In the genomic region with DNA sequence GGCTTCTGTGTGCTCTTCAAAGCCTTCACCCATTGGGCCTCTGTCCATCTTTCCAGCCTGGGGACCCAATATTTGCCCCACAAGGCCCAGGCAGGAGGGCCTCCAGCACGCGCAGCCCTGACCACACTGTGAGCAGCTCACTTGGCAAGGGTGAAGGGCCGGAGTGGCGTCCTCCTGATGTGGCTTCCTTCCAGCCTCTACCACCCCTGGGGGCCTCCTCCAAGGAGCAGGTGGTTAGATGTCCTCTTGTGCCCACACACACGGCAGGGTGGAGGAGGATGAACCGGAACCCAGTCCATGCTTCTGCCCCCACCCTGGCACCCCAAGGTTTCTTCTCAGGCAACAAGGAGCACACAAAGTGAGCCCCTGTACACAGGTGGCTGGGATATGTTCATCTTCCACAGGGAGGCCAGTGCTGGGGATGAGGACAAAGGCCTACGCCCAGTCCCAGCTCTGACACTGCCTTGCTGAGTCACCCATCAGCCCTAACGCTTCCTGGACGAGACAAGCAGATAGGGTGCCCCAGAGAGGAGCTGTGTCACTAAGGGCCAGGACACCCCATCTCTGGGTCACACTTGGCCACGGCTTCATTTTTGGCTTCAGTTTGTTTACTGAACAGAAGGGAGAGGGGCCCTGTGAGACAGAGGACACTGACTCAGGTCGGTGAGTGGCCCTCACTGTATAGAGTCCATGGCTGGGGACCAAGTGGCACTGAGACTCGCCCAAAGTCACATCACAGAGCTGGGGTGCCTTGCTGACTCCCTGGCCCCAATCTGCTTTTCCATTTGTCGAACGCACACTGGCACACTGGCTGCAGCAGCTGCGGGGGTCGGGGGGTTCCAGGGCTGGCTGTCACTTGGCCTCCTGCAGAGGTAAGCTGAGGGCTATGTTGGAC, we compare ENCODE assay signal across 9 cellular contexts. TPM values are rescaled to one million over a fixed set of nuclear protein-coding genes. Genes with fewer than 3 reads are reported as not detected.
DNase-seq lines count a peak whose midpoint lies in the region; ATAC-seq and TF ChIP-seq lines count a peak whose summit lies in the region.
"Had no signal": no experiment of that assay in that cellular context is flagged by ENCODE, and none has a peak within 500 bp of the region (broad histone marks: within the 10 kb centered on the region; RNA-seq: fewer than 3 reads in every experiment).

No MANE protein-coding gene starts in this region.

- peak overlapping the region; percentile 51 for H3K4me3 Mint-ChIP-seq in activated naive CD8-positive, alpha-beta T cell treated with anti-CD3 and anti-CD28 coated beads for 36 hours

- H3K36me3 ChIP-seq in DND-41 (ENCODE audit: insufficient read depth, low read length) (peaks cover 21% of the 10 kb centered on the region), KMS-11 (ENCODE audit: insufficient read depth) (no peaks in the 10 kb centered on the region), osteoblast (ENCODE audit: insufficient read depth, low read length) (peaks cover 20% of the 10 kb centered on the region)

- no peak for ATAC-seq in DND-41 (ENCODE audit: insufficient read depth, low read depth)
- ATAC-seq in GM18511 (IDR thresholded peaks at IDR 0.05; ENCODE audit: unreplicated experiment) = no peak

- H3K9me3 ChIP-seq in DND-41 (ENCODE audit: insufficient read depth, low read length, severe bottlenecking) = no peaks in the 10 kb centered on the region
- H3K9me3 ChIP-seq in osteoblast (ENCODE audit: low read depth, low read length) = no peaks in the 10 kb centered on the region

- no peaks in the 10 kb centered on the region for H3K9me3 Mint-ChIP-seq in activated naive CD8-positive, alpha-beta T cell treated with anti-CD3 and anti-CD28 coated beads for 36 hours

- no peaks in the 10 kb centered on the region for H3K27me3 Mint-ChIP-seq in activated naive CD8-positive, alpha-beta T cell treated with anti-CD3 and anti-CD28 coated beads for 36 hours

- TF ChIP-seq CTCF in DND-41 (IDR thresholded peaks at IDR 0.05; ENCODE audit: borderline replicate concordance, extremely low read depth, low read length, poor library complexity, severe bottlenecking) = no peak
- no peak for TF ChIP-seq CTCF in KMS-11 (conservative IDR thresholded peaks at IDR 0.05; ENCODE audit: low read depth, low read length)
- no peak for TF ChIP-seq CTCF in osteoblast (IDR thresholded peaks at IDR 0.05; ENCODE audit: extremely low read depth, low read depth, low read length)

- peaks cover 23% of the 10 kb centered on the region for H3K79me2 ChIP-seq in DND-41 (ENCODE audit: insufficient read depth, low read length)
- H3K79me2 ChIP-seq in KMS-11 (ENCODE audit: insufficient read depth, low read depth) = peaks cover 13% of the 10 kb centered on the region; the same call in 1 of the 2 replicates
- peaks cover 20% of the 10 kb centered on the region for H3K79me2 ChIP-seq in osteoblast (ENCODE audit: insufficient read depth, low read length)

- peak overlapping the region in 1 of 2 experiments; percentile 24; a peak in 1 of 4 replicates for H3K4me3 ChIP-seq in DND-41 (ENCODE audit: low read depth in 1 of 2, low read length in 2 of 2)
- H3K4me3 ChIP-seq in KMS-11 (IDR thresholded peaks at IDR 0.05; ENCODE audit: insufficient read depth, low read depth, low read length) = no peak overlapping the region
- H3K4me3 ChIP-seq in osteoblast (ENCODE audit: insufficient read depth, low read length) = no peak overlapping the region

- H2AFZ ChIP-seq in DND-41 (ENCODE audit: low read depth, low read length) = no peak overlapping the region
- no peak overlapping the region for H2AFZ ChIP-seq in KMS-11 (ENCODE audit: low read depth)
- H2AFZ ChIP-seq in osteoblast (ENCODE audit: low read length) = no peak overlapping the region

- H3K4me2 ChIP-seq in DND-41 (ENCODE audit: insufficient read depth, low read length) = peak overlapping the region; percentile 89
- H3K4me2 ChIP-seq in KMS-11 = 0 out of 2 replicates have a peak overlapping the region, but pooled peaks have one; percentile 57
- no peak overlapping the region for H3K4me2 ChIP-seq in osteoblast (ENCODE audit: insufficient read depth, low read length)

- H3K27ac ChIP-seq in DND-41 (ENCODE audit: low read length) = no peak overlapping the region
- no peak overlapping the region for H3K27ac ChIP-seq in KMS-11
- no peak overlapping the region for H3K27ac ChIP-seq in osteoblast (ENCODE audit: low read depth, low read length)

- no peak for DNase-seq in DND-41
- DNase-seq in activated naive CD8-positive, alpha-beta T cell treated with anti-CD3 and anti-CD28 coated beads for 36 hours = no peak
- peak; percentile 91 for DNase-seq in osteoblast (ENCODE audit: insufficient read length, low spot score, missing footprints)
- no peak for DNase-seq in epidermal melanocyte (ENCODE audit: insufficient read length, low spot score)
- no peak for DNase-seq in NCI-H1092 (lab: John Stamatoyannopoulos, UW)
- DNase-seq in DMS114 treated with DMSO at 0.1 percent for 48 hours (lab: John Stamatoyannopoulos, UW; ENCODE audit: unreplicated experiment) = no peak
- DNase-seq: NCI-H524 treated with DMSO at 0.1 percent for 48 hours had no signal

- H3K9ac ChIP-seq in DND-41 (ENCODE audit: low read depth, low read length) = peak overlapping the region; percentile 73; the same call in 1 of the 2 replicates
- no peak overlapping the region for H3K9ac ChIP-seq in KMS-11

- peaks cover 18% of the 10 kb centered on the region for H3K4me1 Mint-ChIP-seq in activated naive CD8-positive, alpha-beta T cell treated with anti-CD3 and anti-CD28 coated beads for 36 hours

- peaks cover 2% of the 10 kb centered on the region for H3K36me3 Mint-ChIP-seq in activated naive CD8-positive, alpha-beta T cell treated with anti-CD3 and anti-CD28 coated beads for 36 hours

- peak overlapping the region; percentile 42 for H3K27ac Mint-ChIP-seq in activated naive CD8-positive, alpha-beta T cell treated with anti-CD3 and anti-CD28 coated beads for 36 hours

- peaks cover 48% of the 10 kb centered on the region for H3K4me1 ChIP-seq in DND-41 (ENCODE audit: insufficient read depth, low read length)
- peaks cover 9% of the 10 kb centered on the region for H3K4me1 ChIP-seq in KMS-11 (ENCODE audit: low read depth, poor library complexity, severe bottlenecking)
- H3K4me1 ChIP-seq in osteoblast (ENCODE audit: insufficient read depth, low read length) = peaks cover 6% of the 10 kb centered on the region

- no peaks in the 10 kb centered on the region for H3K27me3 ChIP-seq in DND-41 (ENCODE audit: insufficient read depth, low read length, poor library complexity)
- H3K27me3 ChIP-seq in KMS-11 (ENCODE audit: insufficient read depth, low read depth) = no peaks in the 10 kb centered on the region
- H3K27me3 ChIP-seq in osteoblast (ENCODE audit: insufficient read depth, low read length) = no peaks in the 10 kb centered on the region

- H4K20me1 ChIP-seq in DND-41 (ENCODE audit: insufficient read depth, low read length) (peaks cover 17% of the 10 kb centered on the region), KMS-11 (ENCODE audit: insufficient read depth) (no peaks in the 10 kb centered on the region), osteoblast (ENCODE audit: insufficient read depth, low read length) (peaks cover 7% of the 10 kb centered on the region)

RNA-seq across cellular contexts. Expression of a gene that starts 1.9 kb away (rescaled TPM):
- total RNA-seq in activated naive CD8-positive, alpha-beta T cell treated with anti-CD3 and anti-CD28 coated beads for 36 hours = 10 to 100 TPM; 53.2 to 54.7 TPM
- total RNA-seq in osteoblast = 30.4 and 31.5 TPM in 2 replicates

RNA-seq across cellular contexts. Expression of a gene that starts 5.4 kb away (rescaled TPM):
- total RNA-seq in activated naive CD8-positive, alpha-beta T cell treated with anti-CD3 and anti-CD28 coated beads for 36 hours = 10 to 100 TPM; 65.1 to 72.4 TPM
- 16.5 and 21.7 TPM in 2 replicates for total RNA-seq in osteoblast

RNA-seq across cellular contexts. Expression of a gene that starts 5.9 kb away (rescaled TPM):
- total RNA-seq in activated naive CD8-positive, alpha-beta T cell treated with anti-CD3 and anti-CD28 coated beads for 36 hours = 10 to 100 TPM; 18.0 to 19.0 TPM
- 34.5 and 36.2 TPM in 2 replicates for total RNA-seq in osteoblast

RNA-seq across cellular contexts. Expression of a gene that starts 26.4 kb away (rescaled TPM):
- 10 to 100 TPM; 22.3 to 23.1 TPM for total RNA-seq in activated naive CD8-positive, alpha-beta T cell treated with anti-CD3 and anti-CD28 coated beads for 36 hours
- total RNA-seq in osteoblast = 15.9 and 18.8 TPM in 2 replicates

RNA-seq across cellular contexts. Expression of a gene that starts 31.5 kb away (rescaled TPM):
- total RNA-seq in activated naive CD8-positive, alpha-beta T cell treated with anti-CD3 and anti-CD28 coated beads for 36 hours = 10 to 100 TPM; 26.8 to 27.3 TPM
- total RNA-seq in osteoblast = 20.6 and 21.4 TPM in 2 replicates
